6 cellular contexts compared by ENCODE assay signal in the genomic region with DNA sequence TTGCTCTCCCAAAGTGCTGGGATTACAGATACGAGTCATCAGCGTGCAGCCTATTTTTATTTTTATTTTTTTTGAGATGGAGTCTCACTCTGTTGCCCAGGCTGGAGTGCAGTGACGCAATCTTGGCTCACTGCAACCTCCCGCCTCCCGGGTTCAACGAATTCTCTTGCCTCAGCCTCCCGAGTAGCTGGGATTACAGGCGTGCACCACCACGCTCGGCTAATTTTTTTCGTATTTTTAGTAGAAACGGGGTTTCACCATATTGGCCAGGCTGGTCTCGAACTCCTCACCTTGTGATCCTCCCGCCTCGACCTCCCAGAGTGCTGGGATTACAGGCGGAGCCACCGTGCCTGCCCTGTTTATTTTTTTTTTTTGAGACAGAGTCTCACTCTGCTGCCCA. TPM values are rescaled to one million over a fixed set of nuclear protein-coding genes. Genes with fewer than 3 reads are reported as not detected.
"Had no signal": no experiment of that assay in that cellular context is flagged by ENCODE, and none has a peak within 500 bp of the region (broad histone marks: within the 10 kb centered on the region; RNA-seq: fewer than 3 reads in every experiment).

No MANE protein-coding gene starts in this region.

RNA-seq across cellular contexts. Expression of a gene that starts 53.8 kb away (rescaled TPM):
- total RNA-seq: M059J, NCI-H460, PC-9, Right ventricle myocardium inferior, RPMI7951, SK-MEL-5 had no signal
